ENCODE assay signal across 1 cellular context in the genomic region with DNA sequence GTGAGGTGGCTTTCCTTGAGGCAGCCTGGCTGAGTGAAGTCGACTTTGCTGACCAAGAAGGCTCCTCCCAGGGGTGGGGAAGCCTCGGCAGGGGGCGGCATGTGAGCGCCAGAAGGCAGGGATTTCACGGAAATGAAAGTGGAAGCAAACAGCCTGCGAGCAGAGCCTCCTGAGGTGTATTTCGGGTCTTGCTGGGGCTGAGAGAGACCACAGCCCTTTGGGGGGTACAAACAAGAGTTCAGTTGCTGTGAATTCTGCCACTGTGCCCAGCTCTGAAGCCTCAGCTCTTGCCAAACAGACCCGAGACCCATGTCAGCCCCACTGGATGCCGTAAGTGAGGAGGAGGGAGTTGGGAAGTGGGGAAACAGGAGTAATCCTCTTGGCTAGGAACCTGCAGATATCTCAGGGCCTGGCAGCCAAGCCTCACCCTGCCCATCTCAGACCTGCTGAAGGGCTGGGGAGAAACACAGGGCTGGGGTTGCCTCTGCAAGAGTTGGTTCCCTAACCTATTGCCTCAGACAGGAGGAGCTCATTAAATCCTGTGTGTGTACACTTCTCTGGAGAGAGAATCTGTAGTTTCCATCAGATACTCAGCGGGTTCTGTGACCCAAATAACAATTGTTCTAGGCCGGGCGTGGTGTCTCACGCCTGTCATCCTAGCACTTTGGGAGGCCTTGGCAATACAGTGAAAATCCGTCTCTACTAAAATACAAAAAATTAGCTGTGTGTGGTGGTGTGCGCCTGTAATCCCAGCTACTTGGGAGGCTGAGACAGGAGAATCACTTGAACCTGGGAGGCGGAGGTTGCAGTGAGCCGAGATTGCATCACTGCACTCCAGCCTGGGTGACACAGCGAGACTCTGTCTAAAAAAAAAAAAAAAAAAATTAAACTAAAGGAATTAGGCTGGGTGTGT.
A peak's percentile ranks its signal among the peaks of the same experiment; 100 is the strongest.
TF ChIP-seq lines count a peak whose summit lies in the region.

A gene (plus strand): TSS at position 146 of the 913 bp plus-strand sequence. CDS start 164 bp downstream, at position 310.

TF ChIP-seq in K562, 482 proteins besides CTCF, POLR2A, EP300 and RAD21 (continued from another document and continues in another):
- TF ChIP-seq, protein P1, sequence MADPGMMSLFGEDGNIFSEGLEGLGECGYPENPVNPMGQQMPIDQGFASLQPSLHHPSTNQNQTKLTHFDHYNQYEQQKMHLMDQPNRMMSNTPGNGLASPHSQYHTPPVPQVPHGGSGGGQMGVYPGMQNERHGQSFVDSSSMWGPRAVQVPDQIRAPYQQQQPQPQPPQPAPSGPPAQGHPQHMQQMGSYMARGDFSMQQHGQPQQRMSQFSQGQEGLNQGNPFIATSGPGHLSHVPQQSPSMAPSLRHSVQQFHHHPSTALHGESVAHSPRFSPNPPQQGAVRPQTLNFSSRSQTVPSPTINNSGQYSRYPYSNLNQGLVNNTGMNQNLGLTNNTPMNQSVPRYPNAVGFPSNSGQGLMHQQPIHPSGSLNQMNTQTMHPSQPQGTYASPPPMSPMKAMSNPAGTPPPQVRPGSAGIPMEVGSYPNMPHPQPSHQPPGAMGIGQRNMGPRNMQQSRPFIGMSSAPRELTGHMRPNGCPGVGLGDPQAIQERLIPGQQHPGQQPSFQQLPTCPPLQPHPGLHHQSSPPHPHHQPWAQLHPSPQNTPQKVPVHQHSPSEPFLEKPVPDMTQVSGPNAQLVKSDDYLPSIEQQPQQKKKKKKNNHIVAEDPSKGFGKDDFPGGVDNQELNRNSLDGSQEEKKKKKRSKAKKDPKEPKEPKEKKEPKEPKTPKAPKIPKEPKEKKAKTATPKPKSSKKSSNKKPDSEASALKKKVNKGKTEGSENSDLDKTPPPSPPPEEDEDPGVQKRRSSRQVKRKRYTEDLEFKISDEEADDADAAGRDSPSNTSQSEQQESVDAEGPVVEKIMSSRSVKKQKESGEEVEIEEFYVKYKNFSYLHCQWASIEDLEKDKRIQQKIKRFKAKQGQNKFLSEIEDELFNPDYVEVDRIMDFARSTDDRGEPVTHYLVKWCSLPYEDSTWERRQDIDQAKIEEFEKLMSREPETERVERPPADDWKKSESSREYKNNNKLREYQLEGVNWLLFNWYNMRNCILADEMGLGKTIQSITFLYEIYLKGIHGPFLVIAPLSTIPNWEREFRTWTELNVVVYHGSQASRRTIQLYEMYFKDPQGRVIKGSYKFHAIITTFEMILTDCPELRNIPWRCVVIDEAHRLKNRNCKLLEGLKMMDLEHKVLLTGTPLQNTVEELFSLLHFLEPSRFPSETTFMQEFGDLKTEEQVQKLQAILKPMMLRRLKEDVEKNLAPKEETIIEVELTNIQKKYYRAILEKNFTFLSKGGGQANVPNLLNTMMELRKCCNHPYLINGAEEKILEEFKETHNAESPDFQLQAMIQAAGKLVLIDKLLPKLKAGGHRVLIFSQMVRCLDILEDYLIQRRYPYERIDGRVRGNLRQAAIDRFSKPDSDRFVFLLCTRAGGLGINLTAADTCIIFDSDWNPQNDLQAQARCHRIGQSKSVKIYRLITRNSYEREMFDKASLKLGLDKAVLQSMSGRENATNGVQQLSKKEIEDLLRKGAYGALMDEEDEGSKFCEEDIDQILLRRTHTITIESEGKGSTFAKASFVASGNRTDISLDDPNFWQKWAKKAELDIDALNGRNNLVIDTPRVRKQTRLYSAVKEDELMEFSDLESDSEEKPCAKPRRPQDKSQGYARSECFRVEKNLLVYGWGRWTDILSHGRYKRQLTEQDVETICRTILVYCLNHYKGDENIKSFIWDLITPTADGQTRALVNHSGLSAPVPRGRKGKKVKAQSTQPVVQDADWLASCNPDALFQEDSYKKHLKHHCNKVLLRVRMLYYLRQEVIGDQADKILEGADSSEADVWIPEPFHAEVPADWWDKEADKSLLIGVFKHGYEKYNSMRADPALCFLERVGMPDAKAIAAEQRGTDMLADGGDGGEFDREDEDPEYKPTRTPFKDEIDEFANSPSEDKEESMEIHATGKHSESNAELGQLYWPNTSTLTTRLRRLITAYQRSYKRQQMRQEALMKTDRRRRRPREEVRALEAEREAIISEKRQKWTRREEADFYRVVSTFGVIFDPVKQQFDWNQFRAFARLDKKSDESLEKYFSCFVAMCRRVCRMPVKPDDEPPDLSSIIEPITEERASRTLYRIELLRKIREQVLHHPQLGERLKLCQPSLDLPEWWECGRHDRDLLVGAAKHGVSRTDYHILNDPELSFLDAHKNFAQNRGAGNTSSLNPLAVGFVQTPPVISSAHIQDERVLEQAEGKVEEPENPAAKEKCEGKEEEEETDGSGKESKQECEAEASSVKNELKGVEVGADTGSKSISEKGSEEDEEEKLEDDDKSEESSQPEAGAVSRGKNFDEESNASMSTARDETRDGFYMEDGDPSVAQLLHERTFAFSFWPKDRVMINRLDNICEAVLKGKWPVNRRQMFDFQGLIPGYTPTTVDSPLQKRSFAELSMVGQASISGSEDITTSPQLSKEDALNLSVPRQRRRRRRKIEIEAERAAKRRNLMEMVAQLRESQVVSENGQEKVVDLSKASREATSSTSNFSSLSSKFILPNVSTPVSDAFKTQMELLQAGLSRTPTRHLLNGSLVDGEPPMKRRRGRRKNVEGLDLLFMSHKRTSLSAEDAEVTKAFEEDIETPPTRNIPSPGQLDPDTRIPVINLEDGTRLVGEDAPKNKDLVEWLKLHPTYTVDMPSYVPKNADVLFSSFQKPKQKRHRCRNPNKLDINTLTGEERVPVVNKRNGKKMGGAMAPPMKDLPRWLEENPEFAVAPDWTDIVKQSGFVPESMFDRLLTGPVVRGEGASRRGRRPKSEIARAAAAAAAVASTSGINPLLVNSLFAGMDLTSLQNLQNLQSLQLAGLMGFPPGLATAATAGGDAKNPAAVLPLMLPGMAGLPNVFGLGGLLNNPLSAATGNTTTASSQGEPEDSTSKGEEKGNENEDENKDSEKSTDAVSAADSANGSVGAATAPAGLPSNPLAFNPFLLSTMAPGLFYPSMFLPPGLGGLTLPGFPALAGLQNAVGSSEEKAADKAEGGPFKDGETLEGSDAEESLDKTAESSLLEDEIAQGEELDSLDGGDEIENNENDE (IDR thresholded peaks at IDR 0.05; ENCODE audit: low read depth, low read length), result no peak
- TF ChIP-seq COPS2 (conservative IDR thresholded peaks at IDR 0.05), result no peak
- no peak for TF ChIP-seq POLR2AphosphoS2 (IDR thresholded peaks at IDR 0.05; ENCODE audit: low read length)
- no peak for TF ChIP-seq BRCA1 (IDR thresholded peaks at IDR 0.05)
- TF ChIP-seq BRCA1 (CRISPR knock-in tag; IDR thresholded peaks at IDR 0.05), result no peak
- no peak for TF ChIP-seq IFI16 (CRISPR knock-in tag; IDR thresholded peaks at IDR 0.05)
- TF ChIP-seq NCOA1 (IDR thresholded peaks at IDR 0.05; ENCODE audit: low read depth), result no peak
- TF ChIP-seq, protein P2, sequence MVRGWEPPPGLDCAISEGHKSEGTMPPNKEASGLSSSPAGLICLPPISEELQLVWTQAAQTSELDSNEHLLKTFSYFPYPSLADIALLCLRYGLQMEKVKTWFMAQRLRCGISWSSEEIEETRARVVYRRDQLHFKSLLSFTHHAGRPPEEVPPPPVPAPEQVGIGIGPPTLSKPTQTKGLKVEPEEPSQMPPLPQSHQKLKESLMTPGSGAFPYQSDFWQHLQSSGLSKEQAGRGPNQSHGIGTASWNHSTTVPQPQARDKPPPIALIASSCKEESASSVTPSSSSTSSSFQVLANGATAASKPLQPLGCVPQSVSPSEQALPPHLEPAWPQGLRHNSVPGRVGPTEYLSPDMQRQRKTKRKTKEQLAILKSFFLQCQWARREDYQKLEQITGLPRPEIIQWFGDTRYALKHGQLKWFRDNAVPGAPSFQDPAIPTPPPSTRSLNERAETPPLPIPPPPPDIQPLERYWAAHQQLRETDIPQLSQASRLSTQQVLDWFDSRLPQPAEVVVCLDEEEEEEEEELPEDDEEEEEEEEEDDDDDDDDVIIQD (CRISPR knock-in tag; IDR thresholded peaks at IDR 0.05), result no peak
- TF ChIP-seq MYC (IDR thresholded peaks at IDR 0.05; ENCODE audit: low read depth, low read length), result peak; percentile 57; the same call in 1 of the 2 replicates
- no peak for TF ChIP-seq MYC (CRISPR knock-in tag; IDR thresholded peaks at IDR 0.05; ENCODE audit: borderline replicate concordance, low read depth)
- TF ChIP-seq, protein P3, sequence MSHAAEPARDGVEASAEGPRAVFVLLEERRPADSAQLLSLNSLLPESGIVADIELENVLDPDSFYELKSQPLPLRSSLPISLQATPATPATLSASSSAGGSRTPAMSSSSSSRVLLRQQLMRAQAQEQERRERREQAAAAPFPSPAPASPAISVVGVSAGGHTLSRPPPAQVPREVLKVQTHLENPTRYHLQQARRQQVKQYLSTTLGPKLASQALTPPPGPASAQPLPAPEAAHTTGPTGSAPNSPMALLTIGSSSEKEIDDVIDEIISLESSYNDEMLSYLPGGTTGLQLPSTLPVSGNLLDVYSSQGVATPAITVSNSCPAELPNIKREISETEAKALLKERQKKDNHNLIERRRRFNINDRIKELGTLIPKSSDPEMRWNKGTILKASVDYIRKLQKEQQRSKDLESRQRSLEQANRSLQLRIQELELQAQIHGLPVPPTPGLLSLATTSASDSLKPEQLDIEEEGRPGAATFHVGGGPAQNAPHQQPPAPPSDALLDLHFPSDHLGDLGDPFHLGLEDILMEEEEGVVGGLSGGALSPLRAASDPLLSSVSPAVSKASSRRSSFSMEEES (CRISPR knock-in tag; IDR thresholded peaks at IDR 0.05), result no peak
- TF ChIP-seq IRF2 (CRISPR knock-in tag; IDR thresholded peaks at IDR 0.05), result peak; percentile 25; the same call in 1 of the 2 replicates
- TF ChIP-seq SMARCB1 (IDR thresholded peaks at IDR 0.05; ENCODE audit: insufficient read length, low read depth), result no peak
- TF ChIP-seq TCF7 (IDR thresholded peaks at IDR 0.05; ENCODE audit: borderline replicate concordance), result peak; percentile 75; the same call in 1 of the 2 replicates
- TF ChIP-seq, protein P4, sequence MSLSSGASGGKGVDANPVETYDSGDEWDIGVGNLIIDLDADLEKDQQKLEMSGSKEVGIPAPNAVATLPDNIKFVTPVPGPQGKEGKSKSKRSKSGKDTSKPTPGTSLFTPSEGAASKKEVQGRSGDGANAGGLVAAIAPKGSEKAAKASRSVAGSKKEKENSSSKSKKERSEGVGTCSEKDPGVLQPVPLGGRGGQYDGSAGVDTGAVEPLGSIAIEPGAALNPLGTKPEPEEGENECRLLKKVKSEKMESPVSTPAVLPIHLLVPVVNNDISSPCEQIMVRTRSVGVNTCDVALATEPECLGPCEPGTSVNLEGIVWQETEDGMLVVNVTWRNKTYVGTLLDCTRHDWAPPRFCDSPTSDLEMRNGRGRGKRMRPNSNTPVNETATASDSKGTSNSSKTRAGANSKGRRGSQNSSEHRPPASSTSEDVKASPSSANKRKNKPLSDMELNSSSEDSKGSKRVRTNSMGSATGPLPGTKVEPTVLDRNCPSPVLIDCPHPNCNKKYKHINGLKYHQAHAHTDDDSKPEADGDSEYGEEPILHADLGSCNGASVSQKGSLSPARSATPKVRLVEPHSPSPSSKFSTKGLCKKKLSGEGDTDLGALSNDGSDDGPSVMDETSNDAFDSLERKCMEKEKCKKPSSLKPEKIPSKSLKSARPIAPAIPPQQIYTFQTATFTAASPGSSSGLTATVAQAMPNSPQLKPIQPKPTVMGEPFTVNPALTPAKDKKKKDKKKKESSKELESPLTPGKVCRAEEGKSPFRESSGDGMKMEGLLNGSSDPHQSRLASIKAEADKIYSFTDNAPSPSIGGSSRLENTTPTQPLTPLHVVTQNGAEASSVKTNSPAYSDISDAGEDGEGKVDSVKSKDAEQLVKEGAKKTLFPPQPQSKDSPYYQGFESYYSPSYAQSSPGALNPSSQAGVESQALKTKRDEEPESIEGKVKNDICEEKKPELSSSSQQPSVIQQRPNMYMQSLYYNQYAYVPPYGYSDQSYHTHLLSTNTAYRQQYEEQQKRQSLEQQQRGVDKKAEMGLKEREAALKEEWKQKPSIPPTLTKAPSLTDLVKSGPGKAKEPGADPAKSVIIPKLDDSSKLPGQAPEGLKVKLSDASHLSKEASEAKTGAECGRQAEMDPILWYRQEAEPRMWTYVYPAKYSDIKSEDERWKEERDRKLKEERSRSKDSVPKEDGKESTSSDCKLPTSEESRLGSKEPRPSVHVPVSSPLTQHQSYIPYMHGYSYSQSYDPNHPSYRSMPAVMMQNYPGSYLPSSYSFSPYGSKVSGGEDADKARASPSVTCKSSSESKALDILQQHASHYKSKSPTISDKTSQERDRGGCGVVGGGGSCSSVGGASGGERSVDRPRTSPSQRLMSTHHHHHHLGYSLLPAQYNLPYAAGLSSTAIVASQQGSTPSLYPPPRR (CRISPR knock-in tag; IDR thresholded peaks at IDR 0.05; ENCODE audit: borderline replicate concordance), result no peak
- TF ChIP-seq, protein P5, sequence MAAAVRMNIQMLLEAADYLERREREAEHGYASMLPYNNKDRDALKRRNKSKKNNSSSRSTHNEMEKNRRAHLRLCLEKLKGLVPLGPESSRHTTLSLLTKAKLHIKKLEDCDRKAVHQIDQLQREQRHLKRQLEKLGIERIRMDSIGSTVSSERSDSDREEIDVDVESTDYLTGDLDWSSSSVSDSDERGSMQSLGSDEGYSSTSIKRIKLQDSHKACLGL (CRISPR knock-in tag; IDR thresholded peaks at IDR 0.05; ENCODE audit: borderline replicate concordance, poor library complexity, severe bottlenecking), result no peak
- no peak for TF ChIP-seq ZNF561 (CRISPR knock-in tag; conservative IDR thresholded peaks at IDR 0.05)
- TF ChIP-seq ZNF57 (CRISPR knock-in tag; IDR thresholded peaks at IDR 0.05), result no peak
- TF ChIP-seq RBBP5 (IDR thresholded peaks at IDR 0.05; ENCODE audit: borderline replicate concordance, insufficient read depth, low read length, poor library complexity, severe bottlenecking), result peak; percentile 48
- TF ChIP-seq SMAD2 (IDR thresholded peaks at IDR 0.05; ENCODE audit: low read depth, low read length), result no peak
- peak; percentile 66; the same call in 1 of the 2 replicates for TF ChIP-seq TRIM28 (IDR thresholded peaks at IDR 0.05)
- no peak for TF ChIP-seq NCOA6 (IDR thresholded peaks at IDR 0.05)
- TF ChIP-seq, protein P6, sequence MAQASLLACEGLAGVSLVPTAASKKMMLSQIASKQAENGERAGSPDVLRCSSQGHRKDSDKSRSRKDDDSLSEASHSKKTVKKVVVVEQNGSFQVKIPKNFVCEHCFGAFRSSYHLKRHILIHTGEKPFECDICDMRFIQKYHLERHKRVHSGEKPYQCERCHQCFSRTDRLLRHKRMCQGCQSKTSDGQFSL (CRISPR knock-in tag; IDR thresholded peaks at IDR 0.05), result no peak
- TF ChIP-seq, protein P6 (tag; IDR thresholded peaks at IDR 0.05), result no peak
- TF ChIP-seq, protein P7, sequence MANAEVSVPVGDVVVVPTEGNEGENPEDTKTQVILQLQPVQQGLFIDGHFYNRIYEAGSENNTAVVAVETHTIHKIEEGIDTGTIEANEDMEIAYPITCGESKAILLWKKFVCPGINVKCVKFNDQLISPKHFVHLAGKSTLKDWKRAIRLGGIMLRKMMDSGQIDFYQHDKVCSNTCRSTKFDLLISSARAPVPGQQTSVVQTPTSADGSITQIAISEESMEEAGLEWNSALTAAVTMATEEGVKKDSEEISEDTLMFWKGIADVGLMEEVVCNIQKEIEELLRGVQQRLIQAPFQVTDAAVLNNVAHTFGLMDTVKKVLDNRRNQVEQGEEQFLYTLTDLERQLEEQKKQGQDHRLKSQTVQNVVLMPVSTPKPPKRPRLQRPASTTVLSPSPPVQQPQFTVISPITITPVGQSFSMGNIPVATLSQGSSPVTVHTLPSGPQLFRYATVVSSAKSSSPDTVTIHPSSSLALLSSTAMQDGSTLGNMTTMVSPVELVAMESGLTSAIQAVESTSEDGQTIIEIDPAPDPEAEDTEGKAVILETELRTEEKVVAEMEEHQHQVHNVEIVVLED (CRISPR knock-in tag; IDR thresholded peaks at IDR 0.05), result no peak
- TF ChIP-seq EWSR1 (IDR thresholded peaks at IDR 0.05; ENCODE audit: borderline replicate concordance, low read depth, partially characterized antibody), result no peak
- TF ChIP-seq CSDE1 (IDR thresholded peaks at IDR 0.05), result no peak
- no peak for TF ChIP-seq CBFB (CRISPR knock-in tag; IDR thresholded peaks at IDR 0.05)
